Comparison of ENCODE assay signal across 8 cellular contexts in genomic region chr22:45309422-45310227, GRCh38. TPM values are rescaled to one million over a fixed set of nuclear protein-coding genes. Genes with fewer than 3 reads are reported as not detected.
A peak's percentile ranks its signal among the peaks of the same experiment; 100 is the strongest.
DNase-seq lines count a peak whose midpoint lies in the region; ATAC-seq and TF ChIP-seq lines count a peak whose summit lies in the region.

Gene FAM118A (plus strand): TSS chr22:45309934. CDS start chr22:45322380, 12,446 bp downstream.

- H2AFZ ChIP-seq in OCI-LY3 (ENCODE audit: low read depth, low read length) = peak within 1 kb of the TSS; percentile 45; the same call in 1 of the 2 replicates

- peak within 1 kb of the TSS; percentile 72 for H3K27ac ChIP-seq in OCI-LY3 (ENCODE audit: low read length)

- H3K4me2 ChIP-seq in OCI-LY3 (ENCODE audit: low read length) = peak within 1 kb of the TSS; percentile 96

- DNase-seq in DMS 273 treated with DMSO at 0.1 percent for 48 hours (lab: John Stamatoyannopoulos, UW) (peak; percentile 69), HuH-7.5 (ENCODE audit: low spot score) (peak; percentile 83), activated T-cell treated with anti-CD3 and anti-CD28 coated beads for 4 hours (peak; percentile 98), epithelial cell of esophagus (ENCODE audit: low read depth) (peak; percentile 94), mucosa of descending colon (peak; percentile 96 to 100 (median 97))
- peak; percentile 93 to 98 for DNase-seq in stimulated activated CD8-positive, alpha-beta memory T cell treated with anti-CD3 and anti-CD28 coated beads, Interleukin-4, amount 100 ng/mL, for 1 hour (ENCODE audit: low read depth in 2 of 2, low spot score in 1 of 2)

- TF ChIP-seq CTCF in OCI-LY3 (IDR thresholded peaks at IDR 0.05; ENCODE audit: low read depth, low read length) (no peak), epithelial cell of esophagus (IDR thresholded peaks at IDR 0.05; ENCODE audit: insufficient read depth, low read depth, low read length, missing control alignments) (no peak), mucosa of descending colon (IDR thresholded peaks at IDR 0.05) (peak; percentile 27)

- peak; percentile 74 for ATAC-seq in GM21526 (IDR thresholded peaks at IDR 0.05; ENCODE audit: low FRiP score, unreplicated experiment)
- ATAC-seq in mucosa of descending colon = peak; percentile 91

- H3K36me3 ChIP-seq in OCI-LY3 (replicated peaks; ENCODE audit: low read depth, low read length) (peaks cover 10% of the 10 kb centered on the region), mucosa of descending colon (ENCODE audit: low read depth) (no peaks in the 10 kb centered on the region)

- H3K4me1 ChIP-seq in OCI-LY3 (ENCODE audit: low read length) (peaks cover 36% of the 10 kb centered on the region), mucosa of descending colon (ENCODE audit: low read depth) (peaks cover 37% of the 10 kb centered on the region)

- H3K4me3 ChIP-seq in OCI-LY3 (ENCODE audit: low read length) = peak within 1 kb of the TSS; percentile 87
- peak within 1 kb of the TSS; percentile 74 for H3K4me3 ChIP-seq in epithelial cell of esophagus (ENCODE audit: low read length)
- H3K4me3 ChIP-seq in mucosa of descending colon = peak within 1 kb of the TSS; percentile 90

- H3K79me2 ChIP-seq in OCI-LY3 (ENCODE audit: low read length) = peaks cover 46% of the 10 kb centered on the region

- peaks cover 13% of the 10 kb centered on the region for H4K20me1 ChIP-seq in OCI-LY3 (ENCODE audit: insufficient read depth, low read length)

- H3K27me3 ChIP-seq in OCI-LY3 (ENCODE audit: low read depth, low read length) = no peaks in the 10 kb centered on the region

- peak within 1 kb of the TSS; percentile 95 for H3K9ac ChIP-seq in OCI-LY3 (ENCODE audit: low read length)

- no peaks in the 10 kb centered on the region for H3K9me3 ChIP-seq in OCI-LY3 (ENCODE audit: insufficient read depth, low read length)
- no peaks in the 10 kb centered on the region for H3K9me3 ChIP-seq in mucosa of descending colon

- intact Hi-C loops in mucosa of descending colon (cut with DNase I, micrococcal nuclease) = no loop called here

RNA-seq across cellular contexts. Expression of gene FAM118A, which starts in this region (rescaled TPM):
- total RNA-seq in mucosa of descending colon = 10 to 100 TPM; 50.1 to 86.0 (median 55.1) TPM

Comparison
In these comparisons a context has a peak if more than half of its experiments do, and no peak if none do; other contexts are left out.
1. Peak in every context shown above with its lines: DNase-seq, ATAC-seq, H3K4me3 ChIP-seq and H3K27ac ChIP-seq.